Comparison of ENCODE assay signal across 19 cellular contexts in genomic region chr2:11158916-11159573, GRCh38. TPM values are rescaled to one million over a fixed set of nuclear protein-coding genes. Genes with fewer than 3 reads are reported as not detected.
DNase-seq lines count a peak whose midpoint lies in the region; ATAC-seq and TF ChIP-seq lines count a peak whose summit lies in the region.
"Had no signal": no experiment of that assay in that cellular context is flagged by ENCODE, and none has a peak within 500 bp of the region (broad histone marks: within the 10 kb centered on the region; RNA-seq: fewer than 3 reads in every experiment).

No MANE protein-coding gene starts in this region.

- H3K4me3 ChIP-seq in WERI-Rb-1 (ENCODE audit: low read depth, low read length) (no peak overlapping the region), spleen (no peak overlapping the region)

- H3K4me1 ChIP-seq in spleen = peaks cover 16 to 73% (median 51%) of the 10 kb centered on the region in 6 donors

- DNase-seq in activated CD8-positive, alpha-beta memory T cell treated with anti-CD3 and anti-CD28 coated beads for 24 hours = peak; percentile 53
- no peak for DNase-seq in activated CD8-positive, alpha-beta memory T cell treated with anti-CD3 and anti-CD28 coated beads, Interleukin-2, amount 50 U/mL, for 48 hours
- DNase-seq in WERI-Rb-1 (peak; percentile 42), islet precursor cell (peak; percentile 58), posterior vena cava (ENCODE audit: low spot score) (peak; percentile 45), spleen (no peak)
- no peak for DNase-seq in activated CD4-positive, CD25-positive, alpha-beta regulatory T cell treated with anti-CD3 and anti-CD28 coated beads, Interleukin-2, amount 50 U/mL, for 72 hours
- DNase-seq: Caco-2; CD4-positive, alpha-beta T cell; HCEC 1CT; KG1; NCI-H1105 treated with DMSO at 0.1 percent for 48 hours; NCI-H1694; NCI-H2081 treated with DMSO at 0.1 percent for 48 hours; NCI-H748 treated with DMSO at 0.1 percent for 48 hours; NK-92 treated with Interleukin-12 subunit alpha and Interleukin-12 subunit beta, amount 100 ng/mL, for 24 hours; Right ventricle myocardium superior had no signal

- H3K36me3 ChIP-seq in WERI-Rb-1 = no peaks in the 10 kb centered on the region
- peaks cover 0 to 44% (median 0%) of the 10 kb centered on the region in 6 donors for H3K36me3 ChIP-seq in spleen

- TF ChIP-seq CTCF in WERI-Rb-1 (IDR thresholded peaks at IDR 0.05; ENCODE audit: low read depth, low read length) (no peak), spleen (IDR thresholded peaks at IDR 0.05 in 8 of 11, conservative IDR thresholded peaks at IDR 0.05 in 3 of 11) (no peak)

- H3K27me3 ChIP-seq in WERI-Rb-1 (ENCODE audit: insufficient read depth, low read depth, severe bottlenecking) (peaks cover 5% of the 10 kb centered on the region), spleen (replicated peaks in 1 of 7) (no peaks in the 10 kb centered on the region)

- TF ChIP-seq POLR2A in spleen (IDR thresholded peaks at IDR 0.05) = no peak

- intact Hi-C loops in posterior vena cava (cut with DNase I) (no loop called here), spleen (cut with DNase I; ENCODE audit: low total_unique reads) (no loop called here)

- no peak overlapping the region for H3K27ac ChIP-seq in WERI-Rb-1
- peak overlapping the region in 2 of 8 donors; percentile 77 to 86 for H3K27ac ChIP-seq in spleen
- H3K27ac ChIP-seq: 22Rv1 had no signal

- ATAC-seq in HG02610 (IDR thresholded peaks at IDR 0.05; ENCODE audit: unreplicated experiment) = no peak

- H3K9me3 ChIP-seq in WERI-Rb-1 (ENCODE audit: severe bottlenecking) (no peaks in the 10 kb centered on the region), spleen (no peaks in the 10 kb centered on the region)
- H3K9me3 ChIP-seq: Caco-2 had no signal

- 84 to 94% (median 89%) methylated on average over 5 to 14 of the region's 14 CpGs for WGBS in spleen, 5 donors

RNA-seq across cellular contexts. Expression of gene SLC66A3, which starts 3.8 kb away (rescaled TPM):
- 10 to 100 TPM; 20.3 to 36.9 TPM for total RNA-seq in posterior vena cava
- total RNA-seq in spleen = 10 to 100 TPM; 28.0 to 82.1 (median 53.8) TPM
- 10 to 100 TPM; 16.8 to 26.8 (median 19.4) TPM for polyA plus RNA-seq in spleen

Comparison
In these comparisons a context has a peak if more than half of its experiments do, and no peak if none do; other contexts are left out.
1. DNase-seq: peak in activated CD8-positive, alpha-beta memory T cell treated with anti-CD3 and anti-CD28 coated beads for 24 hours (single experiment), WERI-Rb-1 (single experiment), islet precursor cell (single experiment) and posterior vena cava (single experiment); none in activated CD8-positive, alpha-beta memory T cell treated with anti-CD3 and anti-CD28 coated beads, Interleukin-2, amount 50 U/mL, for 48 hours (single experiment), activated CD4-positive, CD25-positive, alpha-beta regulatory T cell treated with anti-CD3 and anti-CD28 coated beads, Interleukin-2, amount 50 U/mL, for 72 hours (single experiment) and spleen (single experiment).